ENCODE assay signal across 8 cellular contexts in the genomic region with DNA sequence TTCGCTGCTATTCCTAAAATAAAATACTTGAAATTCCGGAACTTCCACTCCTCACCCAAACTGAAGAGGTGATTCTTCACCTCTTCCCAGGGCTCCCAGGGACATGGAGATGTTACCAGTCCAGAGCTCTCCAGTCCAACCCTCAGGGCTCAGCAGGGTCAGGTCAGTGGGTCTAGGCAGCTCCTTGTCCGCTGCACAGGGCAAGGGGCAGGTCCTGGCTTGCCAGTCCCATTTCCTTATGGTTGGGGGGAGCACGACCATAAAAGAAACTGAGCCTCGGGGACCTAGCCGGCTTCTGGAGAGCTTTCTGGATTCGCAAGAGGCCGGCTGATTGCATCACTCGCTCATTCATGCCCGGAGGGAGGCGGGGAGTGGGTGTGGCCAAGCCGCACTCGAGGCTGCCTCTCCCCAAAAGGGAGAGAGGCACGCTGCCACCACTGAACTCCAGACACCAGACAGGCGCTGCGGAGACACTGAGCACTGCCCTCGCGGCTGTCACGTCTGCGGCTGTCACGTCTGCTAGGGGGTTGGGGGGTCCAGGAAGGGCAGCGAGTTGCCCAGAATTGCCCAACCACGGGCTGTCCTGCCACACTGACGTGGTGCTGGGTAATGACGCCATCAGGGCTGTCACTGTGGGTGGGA. TPM values are rescaled to one million over a fixed set of nuclear protein-coding genes. Genes with fewer than 3 reads are reported as not detected.
DNase-seq lines count a peak whose midpoint lies in the region; ATAC-seq and TF ChIP-seq lines count a peak whose summit lies in the region.

No MANE protein-coding gene starts in this region.

- H3K4me3 ChIP-seq in GM06990 (replicated peaks; ENCODE audit: low read depth, low read length): peak overlapping the region; percentile 35

- peak overlapping the region; percentile 96 to 98 for H3K27ac Mint-ChIP-seq in effector memory CD8-positive, alpha-beta T cell

- peaks cover 34% of the 10 kb centered on the region for H3K36me3 ChIP-seq in GM06990 (ENCODE audit: control insufficient read depth, insufficient read depth, low read length)

- TF ChIP-seq CTCF in GM06990 (IDR thresholded peaks at IDR 0.05; ENCODE audit: insufficient read depth, low read length, poor library complexity, severe bottlenecking): no peak

- peak overlapping the region; percentile 80 to 90 for H3K4me3 Mint-ChIP-seq in effector memory CD8-positive, alpha-beta T cell

- no peaks in the 10 kb centered on the region for H3K27me3 ChIP-seq in GM06990 (replicated peaks; ENCODE audit: control insufficient read depth, insufficient read depth, low read length)

- peaks cover 100% of the 10 kb centered on the region for H3K36me3 Mint-ChIP-seq in effector memory CD8-positive, alpha-beta T cell (ENCODE audit: insufficient read depth)

- H3K4me1 Mint-ChIP-seq in effector memory CD8-positive, alpha-beta T cell (ENCODE audit: low read depth in 2 of 2): peaks cover 35 to 45% of the 10 kb centered on the region in 2 donors

- ATAC-seq in HG03108 (IDR thresholded peaks at IDR 0.05; ENCODE audit: unreplicated experiment) (peak; percentile 53), GM21515 (IDR thresholded peaks at IDR 0.05; ENCODE audit: unreplicated experiment) (no peak)
- peak; percentile 73 for ATAC-seq in effector memory CD8-positive, alpha-beta T cell (replicated peaks)

- no peaks in the 10 kb centered on the region for H3K9me3 Mint-ChIP-seq in effector memory CD8-positive, alpha-beta T cell

- H3K27me3 Mint-ChIP-seq in effector memory CD8-positive, alpha-beta T cell: no peaks in the 10 kb centered on the region

- DNase-seq in GM06990 (ENCODE audit: extremely low read depth, insufficient read length) (peak; percentile 84), NOMO-1 treated with dmso at 0.1 percent for 144 hours (lab: John Stamatoyannopoulos, UW; ENCODE audit: unreplicated experiment) (peak; percentile 93), mesenteric fat pad (ENCODE audit: low spot score) (peak; percentile 96)
- DNase-seq in activated CD8-positive, alpha-beta memory T cell treated with anti-CD3 and anti-CD28 coated beads, Interleukin-2, amount 50 U/mL, for 1 hour (ENCODE audit: extremely low read depth): peak; percentile 81
- DNase-seq in effector memory CD8-positive, alpha-beta T cell: peak; percentile 91 to 94 (median 91)
- peak; percentile 78 to 82 for DNase-seq in stimulated activated CD8-positive, alpha-beta memory T cell treated with anti-CD3 and anti-CD28 coated beads, Interleukin-15, amount 100 ng/mL, for 4 hours (ENCODE audit: low read depth in 2 of 2)

RNA-seq across cellular contexts. Expression of a gene that starts 15.8 kb away (rescaled TPM):
- 9.4 TPM for total RNA-seq in mesenteric fat pad
